In the genomic region with DNA sequence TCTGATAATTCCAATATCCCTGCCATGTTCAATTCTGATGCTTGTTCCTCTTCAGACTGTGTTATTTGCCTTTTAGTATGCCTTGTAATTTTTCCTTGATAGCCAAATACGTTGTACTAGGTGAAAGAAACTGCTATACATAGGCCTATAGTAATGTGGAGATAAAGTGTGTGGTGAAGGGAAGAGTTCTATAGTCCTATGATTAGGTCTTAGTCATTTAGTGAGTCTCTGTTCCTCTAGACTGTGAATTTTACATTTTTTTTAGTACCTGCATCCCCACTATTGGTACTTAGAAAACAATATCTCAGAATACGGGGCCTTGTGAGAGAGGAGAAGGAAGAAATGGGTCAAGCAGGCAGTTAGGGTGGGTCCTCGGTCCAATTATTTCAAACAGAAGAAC, we compare ENCODE assay signal across 24 cellular contexts. TPM values are rescaled to one million over a fixed set of nuclear protein-coding genes. Genes with fewer than 3 reads are reported as not detected.
"Had no signal": no experiment of that assay in that cellular context is flagged by ENCODE, and none has a peak within 500 bp of the region (broad histone marks: within the 10 kb centered on the region; RNA-seq: fewer than 3 reads in every experiment).

No MANE protein-coding gene starts in this region.

- H3K36me3 Mint-ChIP-seq: activated CD8-positive, alpha-beta memory T cell treated with anti-CD3 and anti-CD28 coated beads, Interleukin-2, amount 10 ng/mL, durations not matched to agents 7 days and 5 days; activated naive CD4-positive, alpha-beta T cell treated with anti-CD3 and anti-CD28 coated beads, Interleukin-2, amount 50 U/mL, for 72 hours; immature natural killer cell; memory B cell; natural killer cell had no signal

- DNase-seq: activated CD4-positive, alpha-beta T cell treated with anti-CD3 and anti-CD28 coated beads for 36 hours; activated CD4-positive, CD25-positive, alpha-beta regulatory T cell; activated CD8-positive, alpha-beta memory T cell treated with anti-CD3 and anti-CD28 coated beads, Interleukin-2, amount 10 ng/mL, durations not matched to agents 7 days and 5 days; activated CD8-positive, alpha-beta T cell treated with anti-CD3 and anti-CD28 coated beads, Interleukin-2, amount 10 ng/mL, durations not matched to agents 7 days and 5 days; activated naive CD4-positive, alpha-beta T cell; activated T-cell treated with anti-CD3 and anti-CD28 coated beads, Interleukin-2, amount 50 U/mL, for 48 hours; colonic mucosa; effector CD8-positive, alpha-beta T cell; gastrocnemius medialis; head of caudate nucleus; hippocampal formation; immature natural killer cell; natural killer cell; posterior cingulate gyrus; right cardiac atrium; stimulated activated CD4-positive, alpha-beta T cell treated with anti-CD3 and anti-CD28 coated beads, Interleukin-15, amount 100 ng/mL, for 24 hours; stimulated activated CD4-positive, alpha-beta T cell treated with anti-CD3 and anti-CD28 coated beads, Interleukin-2, amount 100 ng/mL, for 24 hours; stimulated activated naive CD4-positive, alpha-beta T cell had no signal

- H3K9me3 ChIP-seq: colonic mucosa, gastrocnemius medialis had no signal

- H3K4me3 Mint-ChIP-seq: activated CD4-positive, alpha-beta T cell treated with anti-CD3 and anti-CD28 coated beads for 36 hours; activated CD8-positive, alpha-beta memory T cell treated with anti-CD3 and anti-CD28 coated beads, Interleukin-2, amount 10 ng/mL, durations not matched to agents 7 days and 5 days; activated CD8-positive, alpha-beta T cell treated with anti-CD3 and anti-CD28 coated beads, Interleukin-2, amount 10 ng/mL, durations not matched to agents 7 days and 5 days; immature natural killer cell; memory B cell; natural killer cell; T-helper 2 cell treated with Interferon-gamma antibody and Interleukin-4, amounts not matched to agents 5 μg/mL and 100 μg/mL, for 36 hours had no signal

- H3K36me3 ChIP-seq: colonic mucosa, gastrocnemius medialis, tibial nerve had no signal

- H3K4me1 ChIP-seq: colonic mucosa, gastrocnemius medialis, tibial nerve had no signal

- H3K27me3 Mint-ChIP-seq: activated CD4-positive, alpha-beta T cell treated with anti-CD3 and anti-CD28 coated beads for 36 hours; activated CD8-positive, alpha-beta memory T cell treated with anti-CD3 and anti-CD28 coated beads, Interleukin-2, amount 10 ng/mL, durations not matched to agents 7 days and 5 days; memory B cell had no signal

- H3K4me3 ChIP-seq: colonic mucosa, gastrocnemius medialis, tibial nerve had no signal

- ATAC-seq: activated CD4-positive, alpha-beta T cell treated with anti-CD3 and anti-CD28 coated beads for 36 hours; activated CD8-positive, alpha-beta memory T cell treated with anti-CD3 and anti-CD28 coated beads, Interleukin-2, amount 10 ng/mL, durations not matched to agents 7 days and 5 days; activated CD8-positive, alpha-beta T cell treated with anti-CD3 and anti-CD28 coated beads, Interleukin-2, amount 10 ng/mL, durations not matched to agents 7 days and 5 days; activated naive CD4-positive, alpha-beta T cell treated with anti-CD3 and anti-CD28 coated beads, Interleukin-2, amount 50 U/mL, for 72 hours; gastrocnemius medialis; natural killer cell; right cardiac atrium had no signal

- H3K4me1 Mint-ChIP-seq: activated CD4-positive, alpha-beta T cell treated with anti-CD3 and anti-CD28 coated beads for 36 hours; activated CD8-positive, alpha-beta memory T cell treated with anti-CD3 and anti-CD28 coated beads, Interleukin-2, amount 10 ng/mL, durations not matched to agents 7 days and 5 days; immature natural killer cell; memory B cell; natural killer cell had no signal

- H3K27ac ChIP-seq: colonic mucosa, gastrocnemius medialis, tibial nerve had no signal

- H3K27ac Mint-ChIP-seq: activated CD4-positive, alpha-beta T cell treated with anti-CD3 and anti-CD28 coated beads for 36 hours; activated CD8-positive, alpha-beta memory T cell treated with anti-CD3 and anti-CD28 coated beads, Interleukin-2, amount 10 ng/mL, durations not matched to agents 7 days and 5 days; activated CD8-positive, alpha-beta T cell treated with anti-CD3 and anti-CD28 coated beads, Interleukin-2, amount 10 ng/mL, durations not matched to agents 7 days and 5 days; activated naive CD4-positive, alpha-beta T cell treated with anti-CD3 and anti-CD28 coated beads, Interleukin-2, amount 50 U/mL, for 72 hours; immature natural killer cell; memory B cell; natural killer cell; T-helper 2 cell treated with Interferon-gamma antibody and Interleukin-4, amounts not matched to agents 5 μg/mL and 100 μg/mL, for 36 hours had no signal

- H3K27me3 ChIP-seq: colonic mucosa, gastrocnemius medialis, tibial nerve had no signal

RNA-seq across cellular contexts. Expression of gene SEMA3E, which starts 59.6 kb away (rescaled TPM):
- total RNA-seq: activated CD4-positive, alpha-beta T cell treated with anti-CD3 and anti-CD28 coated beads for 36 hours; activated CD8-positive, alpha-beta memory T cell treated with anti-CD3 and anti-CD28 coated beads, Interleukin-2, amount 10 ng/mL, durations not matched to agents 7 days and 5 days; activated CD8-positive, alpha-beta T cell treated with anti-CD3 and anti-CD28 coated beads, Interleukin-2, amount 10 ng/mL, durations not matched to agents 7 days and 5 days; activated naive CD4-positive, alpha-beta T cell treated with anti-CD3 and anti-CD28 coated beads, Interleukin-2, amount 50 U/mL, for 72 hours; kidney epithelial cell; mononuclear cell; natural killer cell had no signal
- polyA plus RNA-seq: immature natural killer cell had no signal
